1 cellular context compared by ENCODE assay signal in genomic region chr12:106855221-106855758, GRCh38.
TF ChIP-seq lines count a peak whose summit lies in the region.

No MANE protein-coding gene starts in this region.

TF ChIP-seq in HepG2, 621 proteins besides CTCF, POLR2A, EP300 and RAD21 (continued from another document and continues in another):
- TF ChIP-seq GATA4 (IDR thresholded peaks at IDR 0.05; ENCODE audit: borderline replicate concordance, low read depth): peak; percentile 65; the same call in 1 of the 2 replicates
- no peak for TF ChIP-seq MXD3 (CRISPR knock-in tag; IDR thresholded peaks at IDR 0.05)
- no peak for TF ChIP-seq KLF15 (CRISPR knock-in tag; IDR thresholded peaks at IDR 0.05; ENCODE audit: borderline replicate concordance)
- no peak for TF ChIP-seq ZIK1 (CRISPR knock-in tag; IDR thresholded peaks at IDR 0.05; ENCODE audit: borderline replicate concordance, low read depth)
- no peak for TF ChIP-seq RERE (CRISPR knock-in tag; IDR thresholded peaks at IDR 0.05; ENCODE audit: low read depth)
- TF ChIP-seq DMTF1 (CRISPR knock-in tag; IDR thresholded peaks at IDR 0.05): no peak
- no peak for TF ChIP-seq NRL (CRISPR knock-in tag; IDR thresholded peaks at IDR 0.05; ENCODE audit: borderline replicate concordance)
- TF ChIP-seq IRF1 (CRISPR knock-in tag; IDR thresholded peaks at IDR 0.05; ENCODE audit: low read depth): no peak
- no peak for TF ChIP-seq ZNF576 (CRISPR knock-in tag; IDR thresholded peaks at IDR 0.05)
- no peak for TF ChIP-seq ZNF557 (CRISPR knock-in tag; IDR thresholded peaks at IDR 0.05)
- TF ChIP-seq RFX3 (CRISPR knock-in tag; IDR thresholded peaks at IDR 0.05): no peak
- TF ChIP-seq ZNF83 (CRISPR knock-in tag; IDR thresholded peaks at IDR 0.05; ENCODE audit: borderline replicate concordance): no peak
- TF ChIP-seq MXD1 (CRISPR knock-in tag; IDR thresholded peaks at IDR 0.05): no peak
- no peak for TF ChIP-seq ZNF580 (CRISPR knock-in tag; IDR thresholded peaks at IDR 0.05; ENCODE audit: borderline replicate concordance, low read depth)
- TF ChIP-seq JUNB (CRISPR knock-in tag; IDR thresholded peaks at IDR 0.05; ENCODE audit: borderline replicate concordance): no peak
- no peak for TF ChIP-seq FOXM1 (CRISPR knock-in tag; IDR thresholded peaks at IDR 0.05)
- TF ChIP-seq ZNF326 (CRISPR knock-in tag; IDR thresholded peaks at IDR 0.05; ENCODE audit: borderline replicate concordance): no peak
- peak; percentile 77; the same call in 1 of the 2 replicates for TF ChIP-seq IKZF5 (CRISPR knock-in tag; IDR thresholded peaks at IDR 0.05)
- no peak for TF ChIP-seq PAWR (CRISPR knock-in tag; IDR thresholded peaks at IDR 0.05; ENCODE audit: borderline replicate concordance)
- TF ChIP-seq ZNF468 (CRISPR knock-in tag; IDR thresholded peaks at IDR 0.05): no peak
- no peak for TF ChIP-seq MYNN (CRISPR knock-in tag; IDR thresholded peaks at IDR 0.05; ENCODE audit: low read depth)
- TF ChIP-seq CENPX (CRISPR knock-in tag; IDR thresholded peaks at IDR 0.05): no peak
- TF ChIP-seq ZNF672 (CRISPR knock-in tag; IDR thresholded peaks at IDR 0.05): no peak
- TF ChIP-seq ZNF678 (CRISPR knock-in tag; IDR thresholded peaks at IDR 0.05): no peak
- TF ChIP-seq ZNF350 (CRISPR knock-in tag; IDR thresholded peaks at IDR 0.05; ENCODE audit: borderline replicate concordance, low read depth): no peak
- no peak for TF ChIP-seq LBX2 (CRISPR knock-in tag; IDR thresholded peaks at IDR 0.05; ENCODE audit: borderline replicate concordance)
- peak; percentile 85 for TF ChIP-seq ZBTB43 (CRISPR knock-in tag; conservative IDR thresholded peaks at IDR 0.05)
- no peak for TF ChIP-seq YEATS2 (CRISPR knock-in tag; IDR thresholded peaks at IDR 0.05; ENCODE audit: borderline replicate concordance)
- no peak for TF ChIP-seq ZNF225 (CRISPR knock-in tag; IDR thresholded peaks at IDR 0.05)
- TF ChIP-seq HNRNPH1 (optimal IDR thresholded peaks at IDR 0.05; ENCODE audit: low read depth, low read length): no peak
- no peak for TF ChIP-seq KLF16 (CRISPR knock-in tag; IDR thresholded peaks at IDR 0.05)
- TF ChIP-seq U2AF1 (optimal IDR thresholded peaks at IDR 0.05; ENCODE audit: low read depth, low read length): no peak
- no peak for TF ChIP-seq ZBTB8A (CRISPR knock-in tag; IDR thresholded peaks at IDR 0.05; ENCODE audit: borderline replicate concordance, low read depth)
- TF ChIP-seq ZNF570 (CRISPR knock-in tag; IDR thresholded peaks at IDR 0.05; ENCODE audit: borderline replicate concordance): no peak
- no peak for TF ChIP-seq ZNF891 (CRISPR knock-in tag; IDR thresholded peaks at IDR 0.05)
- TF ChIP-seq SP5 (CRISPR knock-in tag; IDR thresholded peaks at IDR 0.05; ENCODE audit: borderline replicate concordance, low read depth): no peak
- no peak for TF ChIP-seq BHLHE40 (IDR thresholded peaks at IDR 0.05; ENCODE audit: low read length)
- TF ChIP-seq NR0B2 (CRISPR knock-in tag; IDR thresholded peaks at IDR 0.05): no peak
- no peak for TF ChIP-seq ZNF713 (CRISPR knock-in tag; IDR thresholded peaks at IDR 0.05)
- TF ChIP-seq ZNF143 (CRISPR knock-in tag; IDR thresholded peaks at IDR 0.05): no peak
- TF ChIP-seq ZFX (CRISPR knock-in tag; IDR thresholded peaks at IDR 0.05; ENCODE audit: low read depth): no peak
- TF ChIP-seq ZNF598 (CRISPR knock-in tag; IDR thresholded peaks at IDR 0.05; ENCODE audit: borderline replicate concordance): no peak
- peak in 1 of 2 experiments; percentile 69; a peak in 2 of 4 replicates for TF ChIP-seq ATF4 (CRISPR knock-in tag; IDR thresholded peaks at IDR 0.05)
- TF ChIP-seq TSC22D2 (CRISPR knock-in tag; IDR thresholded peaks at IDR 0.05; ENCODE audit: borderline replicate concordance): no peak
- TF ChIP-seq ZMAT5 (CRISPR knock-in tag; IDR thresholded peaks at IDR 0.05; ENCODE audit: borderline replicate concordance, low read depth): no peak
- TF ChIP-seq CENPT (CRISPR knock-in tag; IDR thresholded peaks at IDR 0.05; ENCODE audit: low read depth): no peak
- TF ChIP-seq FOSL1 (CRISPR knock-in tag; IDR thresholded peaks at IDR 0.05; ENCODE audit: borderline replicate concordance): no peak
- no peak for TF ChIP-seq SP140L (CRISPR knock-in tag; IDR thresholded peaks at IDR 0.05; ENCODE audit: borderline replicate concordance)
- TF ChIP-seq CBX5 (CRISPR knock-in tag; IDR thresholded peaks at IDR 0.05; ENCODE audit: borderline replicate concordance): no peak
- no peak for TF ChIP-seq BRF2 (CRISPR knock-in tag; IDR thresholded peaks at IDR 0.05)
- TF ChIP-seq AHR (CRISPR knock-in tag; IDR thresholded peaks at IDR 0.05): no peak
